Comparison of ENCODE assay signal across 8 cellular contexts in genomic region chr20:53622247-53623114, GRCh38. TPM values are rescaled to one million over a fixed set of nuclear protein-coding genes. Genes with fewer than 3 reads are reported as not detected.
DNase-seq lines count a peak whose midpoint lies in the region; ATAC-seq and TF ChIP-seq lines count a peak whose summit lies in the region.

No MANE protein-coding gene starts in this region.

- H3K4me3 Mint-ChIP-seq in MCF 10A (ENCODE audit: unreplicated experiment), result peak overlapping the region; percentile 18
- peak overlapping the region; percentile 63 for H3K4me3 Mint-ChIP-seq in mesothelial cell of epicardium

- CTCF ChIA-PET in MCF 10A (lab: Yijun Ruan, JAX), result interaction anchor here (0.6 to 4.1 kb wide), 33 partner anchors 13 to 439 kb away, joined by 3 to 35 read pairs (median 5); no protein-coding TSS in a partner anchor

- intact Hi-C loops in MCF 10A (cut with micrococcal nuclease), result loop anchor here (1.0 to 5.0 kb wide), 6 partner anchors 28 to 292 kb away; no protein-coding TSS in a partner anchor

- no peak for ATAC-seq in HG02610 (IDR thresholded peaks at IDR 0.05; ENCODE audit: unreplicated experiment)

- POLR2A ChIA-PET in MCF 10A (lab: Yijun Ruan, JAX), result interaction anchor here (0.5 to 7.7 kb wide), 55 partner anchors 10 to 585 kb away, joined by 3 to 350 read pairs (median 7); partner anchors contain the start of genes PFDN4 and ZNF217

- H3K9me3 Mint-ChIP-seq in MCF 10A (ENCODE audit: unreplicated experiment) (no peaks in the 10 kb centered on the region), mesothelial cell of epicardium (no peaks in the 10 kb centered on the region)

- H3K36me3 Mint-ChIP-seq in MCF 10A (ENCODE audit: insufficient read depth, unreplicated experiment) (no peaks in the 10 kb centered on the region), mesothelial cell of epicardium (no peaks in the 10 kb centered on the region)

- H3K4me1 Mint-ChIP-seq in MCF 10A (ENCODE audit: insufficient read depth, unreplicated experiment) (peaks cover 18% of the 10 kb centered on the region), mesothelial cell of epicardium (peaks cover 36% of the 10 kb centered on the region)

- BruUV-seq in MCF 10A (replicated peaks; lab: Mats Ljungman, UMichigan), result TSS peak; percentile 77

- DNase-seq in GDM1 (lab: John Stamatoyannopoulos, UW) (peak; percentile 43), NAMALWA (ENCODE audit: low spot score) (peak; percentile 51), MCF 10A (ENCODE audit: unreplicated experiment) (no peak), mesothelial cell of epicardium (ENCODE audit: low spot score in 2 of 2, unreplicated experiment in 2 of 2) (no peak), NCI-H128 (lab: John Stamatoyannopoulos, UW; ENCODE audit: unreplicated experiment) (no peak), DMS153 (lab: John Stamatoyannopoulos, UW) (no peak), COR-L47 (lab: John Stamatoyannopoulos, UW) (no peak)

- peak overlapping the region; percentile 98 for H3K27ac Mint-ChIP-seq in MCF 10A (ENCODE audit: low read depth, unreplicated experiment)
- H3K27ac Mint-ChIP-seq in mesothelial cell of epicardium, result peak overlapping the region; percentile 97

- H3K27me3 Mint-ChIP-seq in MCF 10A (ENCODE audit: insufficient read depth, unreplicated experiment), result no peaks in the 10 kb centered on the region
- no peaks in the 10 kb centered on the region for H3K27me3 Mint-ChIP-seq in mesothelial cell of epicardium (ENCODE audit: low read depth)

- TF ChIP-seq CTCF in MCF 10A (IDR thresholded peaks at IDR 0.05; ENCODE audit: unreplicated experiment) (no peak), mesothelial cell of epicardium (IDR thresholded peaks at IDR 0.05; ENCODE audit: unreplicated experiment) (no peak)

RNA-seq across cellular contexts. Expression of gene ZNF217, which starts 28.8 kb away (rescaled TPM):
- 42.9 and 49.3 TPM in 2 replicates for total RNA-seq in MCF 10A (2022)
- 38.1 to 39.5 TPM (median 38.8 TPM) in 3 replicates for total RNA-seq in mesothelial cell of epicardium

Comparison
In these comparisons a context has a peak if more than half of its experiments do, and no peak if none do; other contexts are left out.
1. DNase-seq: peak in GDM1 (single experiment) and NAMALWA (single experiment); none in MCF 10A (single experiment), mesothelial cell of epicardium (0 of 2), NCI-H128 (single experiment), DMS153 (single experiment) and COR-L47 (single experiment).